ENCODE assay signal across 8 cellular contexts in the genomic region with DNA sequence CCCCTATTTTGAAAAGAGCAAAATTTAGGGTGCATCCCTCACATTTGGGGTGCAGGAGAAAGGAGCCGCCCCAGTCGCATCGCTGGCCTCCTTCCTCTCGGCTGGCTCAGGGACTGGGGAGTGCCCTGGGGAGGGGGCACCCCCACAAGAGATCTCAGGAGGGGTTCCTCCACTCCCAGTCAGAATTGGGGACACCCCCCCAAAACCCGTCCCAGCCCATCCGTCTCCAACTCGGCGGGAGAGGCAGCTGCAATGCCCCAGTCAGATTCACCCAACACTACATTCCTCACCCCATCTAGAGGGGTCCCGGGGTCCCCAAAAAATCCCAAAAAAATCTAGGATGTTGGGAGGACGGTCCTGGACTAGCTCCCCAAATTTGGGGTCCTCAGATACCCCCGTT. TPM values are rescaled to one million over a fixed set of nuclear protein-coding genes. Genes with fewer than 3 reads are reported as not detected.
DNase-seq lines count a peak whose midpoint lies in the region; ATAC-seq and TF ChIP-seq lines count a peak whose summit lies in the region.

No MANE protein-coding gene starts in this region.

- peaks cover 23% of the 10 kb centered on the region for H3K36me3 Mint-ChIP-seq in endothelial cell (ENCODE audit: low read depth, unreplicated experiment)
- H3K36me3 Mint-ChIP-seq in nephron progenitor cell (ENCODE audit: low read depth) = no peaks in the 10 kb centered on the region

- H3K27ac Mint-ChIP-seq in endothelial cell (ENCODE audit: unreplicated experiment) (peak overlapping the region; percentile 89), nephron progenitor cell (peak overlapping the region; percentile 36)

- no peak for DNase-seq in left ventricle myocardium inferior
- no peak for DNase-seq in Right ventricle myocardium superior
- DNase-seq in endothelial cell (ENCODE audit: low spot score) = no peak
- DNase-seq in nephron progenitor cell = no peak
- no peak for DNase-seq in amygdala (lab: John Stamatoyannopoulos, UW)
- no peak for DNase-seq in DMS79 treated with DMSO at 0.1 percent for 48 hours (lab: John Stamatoyannopoulos, UW)

- H3K27me3 Mint-ChIP-seq in endothelial cell (ENCODE audit: unreplicated experiment) = peaks cover 27% of the 10 kb centered on the region
- H3K27me3 Mint-ChIP-seq in nephron progenitor cell (ENCODE audit: low read depth, poor library complexity) = peaks cover 32% of the 10 kb centered on the region

- H3K27me3 ChIP-seq in left ventricle myocardium inferior (ENCODE audit: low read depth) = peaks cover 20% of the 10 kb centered on the region

- H3K4me3 ChIP-seq in left ventricle myocardium inferior (peak overlapping the region; percentile 68), urinary bladder (ENCODE audit: low read depth, low read length) (peak overlapping the region; percentile 54)

- ATAC-seq in Right ventricle myocardium superior (ENCODE audit: poor library complexity) (no peak), GM18858 (IDR thresholded peaks at IDR 0.05; ENCODE audit: unreplicated experiment) (no peak)

- peak overlapping the region; percentile 83 for H3K4me3 Mint-ChIP-seq in endothelial cell (ENCODE audit: unreplicated experiment)
- H3K4me3 Mint-ChIP-seq in nephron progenitor cell = peak overlapping the region; percentile 40

- intact Hi-C loops in left ventricle myocardium inferior (cut with micrococcal nuclease) (no loop called here), Right ventricle myocardium superior (cut with DNase I) (loop anchor here (10.0 kb wide), 1 partner anchor 825 kb away; no protein-coding TSS in a partner anchor)

- TF ChIP-seq CTCF in left ventricle myocardium inferior (IDR thresholded peaks at IDR 0.05; ENCODE audit: borderline replicate concordance) (no peak), endothelial cell (IDR thresholded peaks at IDR 0.05; ENCODE audit: unreplicated experiment) (no peak), nephron progenitor cell (IDR thresholded peaks at IDR 0.05) (no peak)

- H3K27ac ChIP-seq in left ventricle myocardium inferior (replicated peaks) = peak overlapping the region; percentile 99
- peak overlapping the region; percentile 13 for H3K27ac ChIP-seq in urinary bladder (ENCODE audit: low read depth)

- H3K9me3 ChIP-seq in left ventricle myocardium inferior (replicated peaks) = no peaks in the 10 kb centered on the region

- H3K36me3 ChIP-seq in left ventricle myocardium inferior (no peaks in the 10 kb centered on the region), urinary bladder (ENCODE audit: insufficient read depth) (no peaks in the 10 kb centered on the region)

- 27% methylated on average over 11 of the region's 11 CpGs for WGBS in urinary bladder

- H3K4me1 Mint-ChIP-seq in endothelial cell (ENCODE audit: unreplicated experiment) (peaks cover 80% of the 10 kb centered on the region), nephron progenitor cell (peaks cover 83% of the 10 kb centered on the region)

- H3K4me1 ChIP-seq in left ventricle myocardium inferior (peaks cover 90% of the 10 kb centered on the region), urinary bladder (ENCODE audit: insufficient read depth) (no peaks in the 10 kb centered on the region)

- H3K9me3 Mint-ChIP-seq in endothelial cell (ENCODE audit: unreplicated experiment) (no peaks in the 10 kb centered on the region), nephron progenitor cell (no peaks in the 10 kb centered on the region)

RNA-seq across cellular contexts. Expression of a gene that starts 3.4 kb away (rescaled TPM):
- 13.7 TPM for total RNA-seq in left ventricle myocardium inferior
- total RNA-seq in Right ventricle myocardium superior = 12.6 TPM
- 271 TPM for total RNA-seq in endothelial cell (ENCODE audit: unreplicated experiment)
- total RNA-seq in urinary bladder = 12.5 TPM
- 9.9 TPM for polyA plus RNA-seq in urinary bladder

RNA-seq across cellular contexts. Expression of a gene that starts 7.0 kb away (rescaled TPM):
- 174 TPM for total RNA-seq in left ventricle myocardium inferior
- 159 TPM for total RNA-seq in Right ventricle myocardium superior
- total RNA-seq in endothelial cell (ENCODE audit: unreplicated experiment) = 249 TPM
- total RNA-seq in urinary bladder = 32.9 TPM
- 305 TPM for polyA plus RNA-seq in urinary bladder

RNA-seq across cellular contexts. Expression of a gene that starts 16.4 kb away (rescaled TPM):
- total RNA-seq in left ventricle myocardium inferior (1.4 TPM), Right ventricle myocardium superior (1.6 TPM), endothelial cell (ENCODE audit: unreplicated experiment) (25.8 TPM), urinary bladder (0.37 TPM)
- polyA plus RNA-seq in urinary bladder = 1.5 TPM

RNA-seq across cellular contexts. Expression of a gene that starts 23.6 kb away (rescaled TPM):
- total RNA-seq in left ventricle myocardium inferior (not detected), Right ventricle myocardium superior (not detected), endothelial cell (ENCODE audit: unreplicated experiment) (not detected), urinary bladder (not detected)
- 0.04 TPM for polyA plus RNA-seq in urinary bladder

RNA-seq across cellular contexts. Expression of a gene that starts 24.5 kb away (rescaled TPM):
- total RNA-seq in left ventricle myocardium inferior (0.38 TPM), Right ventricle myocardium superior (0.56 TPM), endothelial cell (ENCODE audit: unreplicated experiment) (0.33 TPM), urinary bladder (not detected)
- 1.5 TPM for polyA plus RNA-seq in urinary bladder

Comparison
In these comparisons a context has a peak if more than half of its experiments do, and no peak if none do; other contexts are left out.
1. RNA of a gene that starts 3.4 kb away (total RNA-seq): 271 TPM in endothelial cell (single experiment); 13.7 TPM in left ventricle myocardium inferior (single experiment), 12.6 TPM in Right ventricle myocardium superior (single experiment) and 12.5 TPM in urinary bladder (single experiment); every median in the first group is over 10 times any median in the second.
2. RNA of a gene that starts 16.4 kb away (total RNA-seq): 25.8 TPM in endothelial cell (single experiment); 1.6 TPM in Right ventricle myocardium superior (single experiment), 1.4 TPM in left ventricle myocardium inferior (single experiment) and 0.37 TPM in urinary bladder (single experiment); every median in the first group is over 10 times any median in the second.